23 cellular contexts compared by ENCODE assay signal in the genomic region with DNA sequence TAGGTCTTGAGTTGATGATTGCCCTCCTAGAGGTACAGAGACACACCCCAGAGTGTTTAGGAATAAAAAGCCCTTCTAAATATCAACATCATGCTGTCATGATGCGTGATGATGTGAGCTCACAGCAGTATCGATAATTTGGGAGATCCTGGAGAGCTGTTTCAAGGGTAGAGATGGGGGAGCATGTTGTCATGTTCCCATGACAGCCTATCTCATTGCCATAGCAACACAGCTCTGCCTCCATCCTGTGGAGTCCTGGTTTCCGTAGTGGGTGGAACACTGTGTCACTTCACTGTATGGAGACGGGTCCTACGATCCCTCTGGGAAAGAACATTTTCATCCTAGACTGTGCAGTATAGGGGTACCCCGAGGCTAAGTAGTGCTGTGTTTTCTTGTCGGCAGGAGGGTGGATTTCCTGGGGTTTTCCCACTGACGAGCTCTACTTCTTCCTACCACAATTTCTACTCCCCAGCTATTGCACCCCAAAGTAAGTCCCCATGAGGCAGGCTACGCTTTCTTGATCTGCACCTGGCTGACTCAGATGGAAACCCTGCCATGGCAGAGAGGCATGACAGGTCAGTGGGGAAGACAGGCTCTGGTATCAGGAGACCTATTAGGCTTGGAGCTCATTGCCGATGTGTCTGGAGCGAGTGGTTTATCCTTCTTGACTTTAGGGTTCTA. TPM values are rescaled to one million over a fixed set of nuclear protein-coding genes. Genes with fewer than 3 reads are reported as not detected.
A peak's percentile ranks its signal among the peaks of the same experiment; 100 is the strongest.
DNase-seq lines count a peak whose midpoint lies in the region; ATAC-seq, FAIRE-seq and TF ChIP-seq lines count a peak whose summit lies in the region.
"Had no signal": no experiment of that assay in that cellular context is flagged by ENCODE, and none has a peak within 500 bp of the region (broad histone marks: within the 10 kb centered on the region; RNA-seq: fewer than 3 reads in every experiment).

No MANE protein-coding gene starts in this region.

- H3K9me3 ChIP-seq in endothelial cell of umbilical vein (replicated peaks; ENCODE audit: control insufficient read depth, insufficient read depth, low read length): no peaks in the 10 kb centered on the region
- no peaks in the 10 kb centered on the region for H3K9me3 ChIP-seq in spleen
- no peaks in the 10 kb centered on the region for H3K9me3 ChIP-seq in SJCRH30 (replicated peaks)
- H3K9me3 ChIP-seq: esophagus muscularis mucosa, suprapubic skin had no signal

- no peak overlapping the region for H3K4me3 Mint-ChIP-seq in activated CD4-positive, alpha-beta memory T cell treated with anti-CD3 and anti-CD28 coated beads for 36 hours
- no peak overlapping the region for H3K4me3 Mint-ChIP-seq in activated CD4-positive, alpha-beta memory T cell treated with anti-CD3 and anti-CD28 coated beads, Interleukin-2, amount 10 ng/mL, durations not matched to agents 7 days and 5 days
- H3K4me3 Mint-ChIP-seq: activated naive CD8-positive, alpha-beta T cell treated with anti-CD3 and anti-CD28 coated beads, Interleukin-2, amount 10 ng/mL, durations not matched to agents 7 days and 5 days; neural crest cell had no signal

- H3K4me3 ChIP-seq in endothelial cell of umbilical vein (replicated peaks in 1 of 3; ENCODE audit: insufficient read depth in 1 of 3, low read depth in 1 of 3, low read length in 3 of 3) (no peak overlapping the region), spleen (no peak overlapping the region), SJCRH30 (no peak overlapping the region)
- H3K4me3 ChIP-seq: esophagus muscularis mucosa, suprapubic skin had no signal

- H4K20me1 ChIP-seq in endothelial cell of umbilical vein (replicated peaks; ENCODE audit: control insufficient read depth, extremely low read depth, insufficient read depth, low read length): no peaks in the 10 kb centered on the region

- H3K36me3 ChIP-seq in endothelial cell of umbilical vein (ENCODE audit: control insufficient read depth in 2 of 2, extremely low read depth in 1 of 2, insufficient read depth in 2 of 2, low read length in 2 of 2) (no peaks in the 10 kb centered on the region), spleen (no peaks in the 10 kb centered on the region), SJCRH30 (no peaks in the 10 kb centered on the region)
- H3K36me3 ChIP-seq: esophagus muscularis mucosa, suprapubic skin had no signal

- H3K36me3 Mint-ChIP-seq in activated CD4-positive, alpha-beta memory T cell treated with anti-CD3 and anti-CD28 coated beads for 36 hours: no peaks in the 10 kb centered on the region
- no peaks in the 10 kb centered on the region for H3K36me3 Mint-ChIP-seq in activated CD4-positive, alpha-beta memory T cell treated with anti-CD3 and anti-CD28 coated beads, Interleukin-2, amount 10 ng/mL, durations not matched to agents 7 days and 5 days (ENCODE audit: low read depth)
- H3K36me3 Mint-ChIP-seq: activated naive CD8-positive, alpha-beta T cell treated with anti-CD3 and anti-CD28 coated beads, Interleukin-2, amount 10 ng/mL, durations not matched to agents 7 days and 5 days had no signal

- H3K27me3 ChIP-seq in endothelial cell of umbilical vein (ENCODE audit: control insufficient read depth in 2 of 2, insufficient read depth in 2 of 2, low read length in 2 of 2): no peaks in the 10 kb centered on the region
- H3K27me3 ChIP-seq in spleen (replicated peaks in 1 of 7): peaks cover 0 to 81% (median 48%) of the 10 kb centered on the region in 7 donors
- peaks cover 28% of the 10 kb centered on the region for H3K27me3 ChIP-seq in SJCRH30

- CTCF ChIA-PET in activated CD4-positive, alpha-beta memory T cell treated with anti-CD3 and anti-CD28 coated beads for 36 hours (lab: Charles Lee): interaction anchor here (2.0 to 6.9 kb wide), 3 partner anchors 17 to 174 kb away, joined by 9 to 45 read pairs (median 13); no protein-coding TSS in a partner anchor
- CTCF ChIA-PET in activated CD4-positive, alpha-beta memory T cell treated with anti-CD3 and anti-CD28 coated beads, Interleukin-2, amount 10 ng/mL, durations not matched to agents 7 days and 5 days (lab: Charles Lee): interaction anchor here (1.0 kb wide), 1 partner anchor 27 kb away, joined by 3 read pairs; no protein-coding TSS in a partner anchor
- CTCF ChIA-PET in endothelial cell of umbilical vein (lab: Charles Lee): interaction anchor here (0.8 to 7.2 kb wide), 6 partner anchors 9 to 209 kb away, joined by 3 to 85 read pairs (median 6); no protein-coding TSS in a partner anchor

- ATAC-seq in GM19463 (IDR thresholded peaks at IDR 0.05; ENCODE audit: unreplicated experiment): peak; percentile 47
- ATAC-seq: GM23338, right cardiac atrium had no signal

- no peak for TF ChIP-seq POLR2A in endothelial cell of umbilical vein (IDR thresholded peaks at IDR 0.05; ENCODE audit: low read depth, low read length)
- no peak for TF ChIP-seq POLR2A in spleen (IDR thresholded peaks at IDR 0.05)

- H3K9ac ChIP-seq in endothelial cell of umbilical vein (replicated peaks; ENCODE audit: extremely low read depth, insufficient read depth, low read length): no peak overlapping the region

- peaks cover 32% of the 10 kb centered on the region for H3K4me1 ChIP-seq in endothelial cell of umbilical vein (ENCODE audit: control insufficient read depth, extremely low read depth, insufficient read depth, low read length)
- peaks cover 0 to 17% (median 6%) of the 10 kb centered on the region in 6 donors for H3K4me1 ChIP-seq in spleen
- peaks cover 3% of the 10 kb centered on the region; the same call in 1 of the 2 replicates for H3K4me1 ChIP-seq in SJCRH30

- no TSS peak for BruUV-seq in endothelial cell of umbilical vein (replicated peaks; lab: Mats Ljungman, UMichigan)

- peaks cover 44% of the 10 kb centered on the region for H3K27me3 Mint-ChIP-seq in activated CD4-positive, alpha-beta memory T cell treated with anti-CD3 and anti-CD28 coated beads for 36 hours
- peaks cover 50% of the 10 kb centered on the region for H3K27me3 Mint-ChIP-seq in activated CD4-positive, alpha-beta memory T cell treated with anti-CD3 and anti-CD28 coated beads, Interleukin-2, amount 10 ng/mL, durations not matched to agents 7 days and 5 days

- 58 to 69% (median 67%) methylated on average over 11 of the region's 11 CpGs for WGBS in spleen, 5 donors

- H3K27ac Mint-ChIP-seq in activated CD4-positive, alpha-beta memory T cell treated with anti-CD3 and anti-CD28 coated beads for 36 hours: no peak overlapping the region
- no peak overlapping the region for H3K27ac Mint-ChIP-seq in activated CD4-positive, alpha-beta memory T cell treated with anti-CD3 and anti-CD28 coated beads, Interleukin-2, amount 10 ng/mL, durations not matched to agents 7 days and 5 days
- H3K27ac Mint-ChIP-seq: activated naive CD8-positive, alpha-beta T cell treated with anti-CD3 and anti-CD28 coated beads, Interleukin-2, amount 10 ng/mL, durations not matched to agents 7 days and 5 days; GM23338 had no signal

- no peak overlapping the region for H2AFZ ChIP-seq in endothelial cell of umbilical vein (ENCODE audit: low read depth, low read length)

- no peaks in the 10 kb centered on the region for H3K9me1 ChIP-seq in endothelial cell of umbilical vein (replicated peaks; ENCODE audit: control insufficient read depth, extremely low read depth, insufficient read depth, low read length)

- dilution Hi-C loops in endothelial cell of umbilical vein (cut with MboI; ENCODE audit: extremely low pct_ligation_motif_present, low sequenced_read_pairs): no loop called here

- no peaks in the 10 kb centered on the region for H3K79me2 ChIP-seq in endothelial cell of umbilical vein (ENCODE audit: control insufficient read depth, insufficient read depth, low read length)

- TF ChIP-seq CTCF in endothelial cell of umbilical vein (IDR thresholded peaks at IDR 0.05; ENCODE audit: extremely low read depth in 1 of 2, insufficient read depth in 1 of 2, low read depth in 1 of 2, low read length in 2 of 2): no peak
- no peak for TF ChIP-seq CTCF in spleen (IDR thresholded peaks at IDR 0.05 in 8 of 11, conservative IDR thresholded peaks at IDR 0.05 in 3 of 11)

- intact Hi-C loops in activated CD4-positive, alpha-beta memory T cell treated with anti-CD3 and anti-CD28 coated beads for 36 hours (cut with micrococcal nuclease): no loop called here
- intact Hi-C loops in endothelial cell of umbilical vein (cut with micrococcal nuclease) (no loop called here), spleen (cut with DNase I; ENCODE audit: low total_unique reads) (no loop called here)

- H3K4me1 Mint-ChIP-seq in activated CD4-positive, alpha-beta memory T cell treated with anti-CD3 and anti-CD28 coated beads for 36 hours (ENCODE audit: low read depth): peaks cover 13% of the 10 kb centered on the region
- peaks cover 12% of the 10 kb centered on the region for H3K4me1 Mint-ChIP-seq in activated CD4-positive, alpha-beta memory T cell treated with anti-CD3 and anti-CD28 coated beads, Interleukin-2, amount 10 ng/mL, durations not matched to agents 7 days and 5 days

- peak; percentile 21 for FAIRE-seq in endothelial cell of umbilical vein (lab: Jason Lieb, UNC)
- FAIRE-seq: bronchial epithelial cell had no signal

- H3K27ac ChIP-seq in endothelial cell of umbilical vein (ENCODE audit: insufficient read depth, low read depth, low read length): no peak overlapping the region
- no peak overlapping the region for H3K27ac ChIP-seq in spleen
- no peak overlapping the region for H3K27ac ChIP-seq in SJCRH30
- H3K27ac ChIP-seq: esophagus muscularis mucosa, suprapubic skin had no signal

- POLR2A ChIA-PET in activated CD4-positive, alpha-beta memory T cell treated with anti-CD3 and anti-CD28 coated beads for 36 hours (lab: Charles Lee): no interaction called here
- POLR2A ChIA-PET in activated CD4-positive, alpha-beta memory T cell treated with anti-CD3 and anti-CD28 coated beads, Interleukin-2, amount 10 ng/mL, durations not matched to agents 7 days and 5 days (lab: Charles Lee): interaction anchor here (0.6 kb wide), 1 partner anchor 146 kb away, joined by 3 read pairs; no protein-coding TSS in a partner anchor
- POLR2A ChIA-PET in endothelial cell of umbilical vein (lab: Charles Lee): no interaction called here

- H3K4me2 ChIP-seq in endothelial cell of umbilical vein (ENCODE audit: insufficient read depth, low read length): no peak overlapping the region

- no peaks in the 10 kb centered on the region for H3K9me3 Mint-ChIP-seq in activated CD4-positive, alpha-beta memory T cell treated with anti-CD3 and anti-CD28 coated beads for 36 hours
- no peaks in the 10 kb centered on the region for H3K9me3 Mint-ChIP-seq in activated CD4-positive, alpha-beta memory T cell treated with anti-CD3 and anti-CD28 coated beads, Interleukin-2, amount 10 ng/mL, durations not matched to agents 7 days and 5 days
- H3K9me3 Mint-ChIP-seq: GM23338, neural crest cell had no signal

- peak; percentile 31 for DNase-seq in activated CD4-positive, alpha-beta memory T cell treated with anti-CD3 and anti-CD28 coated beads for 36 hours
- no peak for DNase-seq in activated CD4-positive, alpha-beta memory T cell treated with anti-CD3 and anti-CD28 coated beads, Interleukin-2, amount 10 ng/mL, durations not matched to agents 7 days and 5 days
- no peak for DNase-seq in endothelial cell of umbilical vein (ENCODE audit: low read depth, low spot score)
- DNase-seq in spleen: peak; percentile 12
- DNase-seq in SJCRH30: no peak
- no peak for DNase-seq in Kasumi-1 (lab: John Stamatoyannopoulos, UW)
- DNase-seq in kidney tubule cell (ENCODE audit: low spot score): no peak
- DNase-seq: ACHN; activated naive CD8-positive, alpha-beta T cell treated with anti-CD3 and anti-CD28 coated beads, Interleukin-2, amount 10 ng/mL, durations not matched to agents 7 days and 5 days; NCI-H187 treated with DMSO at 0.1 percent for 48 hours; NCI-H69; OCI-M1; right cardiac atrium; SHP77 treated with DMSO at 0.1 percent for 48 hours; T-helper 2 cell had no signal

RNA-seq across cellular contexts. Expression of gene KISS1, which starts 7.2 kb away (rescaled TPM):
- total RNA-seq in activated CD4-positive, alpha-beta memory T cell treated with anti-CD3 and anti-CD28 coated beads for 36 hours: not detected
- not detected for total RNA-seq in activated CD4-positive, alpha-beta memory T cell treated with anti-CD3 and anti-CD28 coated beads, Interleukin-2, amount 10 ng/mL, durations not matched to agents 7 days and 5 days
- total RNA-seq in endothelial cell of umbilical vein (1.00 and 3.9 TPM in 2 replicates), spleen (not detected)
- polyA plus RNA-seq in endothelial cell of umbilical vein (0.22 and 0.60 TPM in 2 replicates), spleen (not detected)
- polyA plus RNA-seq in endothelial cell of umbilical vein (2011; cell fraction: cytosol; rRNA removed): 0.32 TPM in 1 of 2 replicates, not detected in the other
- not detected in 2 replicates for polyA plus RNA-seq in endothelial cell of umbilical vein (2011; cell fraction: nucleus; rRNA removed)
- polyA plus RNA-seq in endothelial cell of umbilical vein (2012): 0.47 and 0.87 TPM in 2 replicates
- not detected in 2 replicates for polyA minus RNA-seq in endothelial cell of umbilical vein
- polyA minus RNA-seq in endothelial cell of umbilical vein (2011; cell fraction: cytosol; rRNA and poly(A)+ RNA removed): not detected
- not detected in 2 replicates for polyA minus RNA-seq in endothelial cell of umbilical vein (2011; cell fraction: nucleus; rRNA and poly(A)+ RNA removed)
- total RNA-seq in SJCRH30 (2014; rRNA removed; shearing (Covaris generic)): not detected in 2 replicates
- total RNA-seq: activated naive CD8-positive, alpha-beta T cell treated with anti-CD3 and anti-CD28 coated beads, Interleukin-2, amount 10 ng/mL, durations not matched to agents 7 days and 5 days; bronchial epithelial cell; esophagus muscularis mucosa; GM23338; neural crest cell; right cardiac atrium; suprapubic skin had no signal
- polyA plus RNA-seq: GM23338, right cardiac atrium had no signal

RNA-seq across cellular contexts. Expression of gene REN, which starts 23.0 kb away (rescaled TPM):
- not detected for total RNA-seq in activated CD4-positive, alpha-beta memory T cell treated with anti-CD3 and anti-CD28 coated beads for 36 hours
- not detected for total RNA-seq in activated CD4-positive, alpha-beta memory T cell treated with anti-CD3 and anti-CD28 coated beads, Interleukin-2, amount 10 ng/mL, durations not matched to agents 7 days and 5 days
- total RNA-seq in endothelial cell of umbilical vein (not detected in 2 replicates), spleen (under 1 TPM in 1 of 7 donors, not detected in 6; 0.25 TPM)
- polyA plus RNA-seq in endothelial cell of umbilical vein (0.11 TPM in 1 of 2 replicates, not detected in the other), spleen (under 1 TPM in 1 of 3 donors, not detected in 2; 0.12 TPM)
- not detected in 2 replicates for polyA plus RNA-seq in endothelial cell of umbilical vein (2011; cell fraction: cytosol; rRNA removed)
- polyA plus RNA-seq in endothelial cell of umbilical vein (2011; cell fraction: nucleus; rRNA removed): 0.13 TPM in 1 of 2 replicates, not detected in the other
- not detected in 2 replicates for polyA plus RNA-seq in endothelial cell of umbilical vein (2012)
- polyA minus RNA-seq in endothelial cell of umbilical vein: 0.25 TPM in 1 of 2 replicates, not detected in the other
- not detected for polyA minus RNA-seq in endothelial cell of umbilical vein (2011; cell fraction: cytosol; rRNA and poly(A)+ RNA removed)
- polyA minus RNA-seq in endothelial cell of umbilical vein (2011; cell fraction: nucleus; rRNA and poly(A)+ RNA removed): not detected in 2 replicates
- total RNA-seq in SJCRH30 (2014; rRNA removed; shearing (Covaris generic)): not detected in 2 replicates
- total RNA-seq: activated naive CD8-positive, alpha-beta T cell treated with anti-CD3 and anti-CD28 coated beads, Interleukin-2, amount 10 ng/mL, durations not matched to agents 7 days and 5 days; Daoy; esophagus muscularis mucosa; GM23338; lung microvascular endothelial cell; neural crest cell had no signal
- polyA plus RNA-seq: GM23338 had no signal

RNA-seq across cellular contexts. Expression of gene GOLT1A, which starts 24.7 kb away (rescaled TPM):
- under 1 TPM in 1 of 2 experiments, not detected in 1; 0.27 TPM for total RNA-seq in activated CD4-positive, alpha-beta memory T cell treated with anti-CD3 and anti-CD28 coated beads for 36 hours
- not detected for total RNA-seq in activated CD4-positive, alpha-beta memory T cell treated with anti-CD3 and anti-CD28 coated beads, Interleukin-2, amount 10 ng/mL, durations not matched to agents 7 days and 5 days
- total RNA-seq in endothelial cell of umbilical vein (not detected in 2 replicates), spleen (not detected)
- polyA plus RNA-seq in endothelial cell of umbilical vein (not detected in 2 replicates), spleen (under 1 TPM in 2 of 3 donors, not detected in 1; 0.13 to 0.24 TPM)
- polyA plus RNA-seq in endothelial cell of umbilical vein (2011; cell fraction: cytosol; rRNA removed): not detected in 2 replicates
- not detected in 2 replicates for polyA plus RNA-seq in endothelial cell of umbilical vein (2011; cell fraction: nucleus; rRNA removed)
- not detected in 2 replicates for polyA plus RNA-seq in endothelial cell of umbilical vein (2012)
- not detected in 2 replicates for polyA minus RNA-seq in endothelial cell of umbilical vein
- polyA minus RNA-seq in endothelial cell of umbilical vein (2011; cell fraction: cytosol; rRNA and poly(A)+ RNA removed): not detected
- not detected in 2 replicates for polyA minus RNA-seq in endothelial cell of umbilical vein (2011; cell fraction: nucleus; rRNA and poly(A)+ RNA removed)
- not detected in 2 replicates for total RNA-seq in SJCRH30 (2014; rRNA removed; shearing (Covaris generic))
- total RNA-seq: activated naive CD8-positive, alpha-beta T cell treated with anti-CD3 and anti-CD28 coated beads, Interleukin-2, amount 10 ng/mL, durations not matched to agents 7 days and 5 days; Daoy; neural crest cell; right cardiac atrium; suprapubic skin had no signal
- polyA plus RNA-seq: right cardiac atrium had no signal

RNA-seq across cellular contexts. Expression of gene ETNK2, which starts 37.3 kb away (rescaled TPM):
- 1 to 10 TPM; 1.6 to 1.9 TPM for total RNA-seq in activated CD4-positive, alpha-beta memory T cell treated with anti-CD3 and anti-CD28 coated beads for 36 hours
- under 1 TPM; 0.08 to 0.18 TPM for total RNA-seq in activated CD4-positive, alpha-beta memory T cell treated with anti-CD3 and anti-CD28 coated beads, Interleukin-2, amount 10 ng/mL, durations not matched to agents 7 days and 5 days
- total RNA-seq in endothelial cell of umbilical vein: 13.5 and 15.5 TPM in 2 replicates
- 27.5 and 32.9 TPM in 2 replicates for polyA plus RNA-seq in endothelial cell of umbilical vein
- 21.2 and 23.3 TPM in 2 replicates for polyA plus RNA-seq in endothelial cell of umbilical vein (2011; cell fraction: cytosol; rRNA removed)
- 12.9 and 13.5 TPM in 2 replicates for polyA plus RNA-seq in endothelial cell of umbilical vein (2011; cell fraction: nucleus; rRNA removed)
- polyA plus RNA-seq in endothelial cell of umbilical vein (2012): 17.5 and 18.0 TPM in 2 replicates
- 37.9 and 50.1 TPM in 2 replicates for polyA minus RNA-seq in endothelial cell of umbilical vein
- not detected for polyA minus RNA-seq in endothelial cell of umbilical vein (2011; cell fraction: cytosol; rRNA and poly(A)+ RNA removed)
- 9.8 and 10.2 TPM in 2 replicates for polyA minus RNA-seq in endothelial cell of umbilical vein (2011; cell fraction: nucleus; rRNA and poly(A)+ RNA removed)
- total RNA-seq in spleen: 10 to 100 TPM in 2 of 7 donors, 1 to 10 TPM in 5; 4.4 to 20.8 (median 8.6) TPM
- 1 to 10 TPM; 1.9 to 3.8 (median 2.5) TPM for polyA plus RNA-seq in spleen
- 9.4 and 10.8 TPM in 2 replicates for total RNA-seq in SJCRH30 (2014; rRNA removed; shearing (Covaris generic))

Comparison
In these comparisons a context has a peak if more than half of its experiments do, and no peak if none do; other contexts are left out.
1. DNase-seq: peak in activated CD4-positive, alpha-beta memory T cell treated with anti-CD3 and anti-CD28 coated beads for 36 hours (single experiment) and spleen (single experiment); none in activated CD4-positive, alpha-beta memory T cell treated with anti-CD3 and anti-CD28 coated beads, Interleukin-2, amount 10 ng/mL, durations not matched to agents 7 days and 5 days (single experiment), endothelial cell of umbilical vein (single experiment), SJCRH30 (0 of 2), Kasumi-1 (0 of 2) and kidney tubule cell (single experiment).